ENCODE assay signal across 8 cellular contexts in the genomic region with DNA sequence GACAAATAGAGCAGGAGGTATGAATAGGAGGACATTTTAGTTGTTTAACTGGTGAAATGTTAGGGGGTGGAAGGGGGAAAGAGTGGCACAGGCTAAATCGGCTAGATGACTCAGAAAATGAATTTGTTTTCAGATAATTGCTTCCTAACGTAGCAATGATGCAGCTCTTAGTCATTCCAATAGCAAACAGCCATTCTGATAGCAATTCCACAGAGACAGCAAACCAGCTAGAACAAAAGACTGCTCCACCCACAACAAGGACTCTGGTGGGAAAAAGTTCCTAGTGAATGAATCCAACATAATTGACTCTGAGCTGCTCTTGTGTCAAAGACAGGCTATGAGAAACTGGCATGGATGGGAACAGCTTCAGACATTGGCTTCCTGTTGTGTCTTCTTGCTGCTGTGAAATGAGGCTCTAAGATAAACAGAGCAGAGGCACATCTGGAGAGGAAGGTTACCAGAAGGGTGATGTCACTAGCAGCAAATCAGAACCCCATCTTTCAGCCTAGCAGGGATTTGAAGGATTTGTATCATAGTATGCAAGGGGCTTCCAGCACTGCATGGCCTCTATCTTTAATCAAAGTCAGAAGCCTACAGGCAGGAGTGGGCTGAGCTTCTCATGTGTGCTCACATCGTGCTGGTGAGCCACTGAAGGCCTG. TPM values are rescaled to one million over a fixed set of nuclear protein-coding genes. Genes with fewer than 3 reads are reported as not detected.
DNase-seq lines count a peak whose midpoint lies in the region; TF ChIP-seq lines count a peak whose summit lies in the region.

No MANE protein-coding gene starts in this region.

- no peaks in the 10 kb centered on the region for H4K20me1 ChIP-seq in H9 (ENCODE audit: control insufficient read depth, insufficient read depth, insufficient read length)

- CTCF ChIA-PET in activated CD4-positive, alpha-beta memory T cell treated with anti-CD3 and anti-CD28 coated beads for 36 hours (lab: Charles Lee), result interaction anchor here (1.1 to 1.6 kb wide), 3 partner anchors 16 to 189 kb away, joined by 3 to 10 read pairs (median 5); no protein-coding TSS in a partner anchor

- H3K9ac ChIP-seq in H9 (ENCODE audit: extremely low read depth, insufficient read length, low read length) (no peak overlapping the region), endodermal cell (ENCODE audit: extremely low read depth, low read length, poor library complexity, severe bottlenecking) (no peak overlapping the region)

- no peak overlapping the region for H2AFZ ChIP-seq in H9 (ENCODE audit: low read length)

- peaks cover 20% of the 10 kb centered on the region for H3K4me1 Mint-ChIP-seq in activated CD4-positive, alpha-beta memory T cell treated with anti-CD3 and anti-CD28 coated beads for 36 hours (ENCODE audit: low read depth)
- peaks cover 13 to 24% of the 10 kb centered on the region in 2 experiments for H3K4me1 Mint-ChIP-seq in H9
- peaks cover 8% of the 10 kb centered on the region for H3K4me1 Mint-ChIP-seq in endodermal cell

- peak overlapping the region; percentile 67 for H3K27ac Mint-ChIP-seq in activated CD4-positive, alpha-beta memory T cell treated with anti-CD3 and anti-CD28 coated beads for 36 hours
- H3K27ac Mint-ChIP-seq in H9, result no peak overlapping the region
- H3K27ac Mint-ChIP-seq in endodermal cell, result no peak overlapping the region

- POLR2A ChIA-PET in activated CD4-positive, alpha-beta memory T cell treated with anti-CD3 and anti-CD28 coated beads for 36 hours (lab: Charles Lee), result interaction anchor here (0.7 to 1.5 kb wide), 4 partner anchors 11 to 286 kb away, joined by 3 to 7 read pairs (median 5); no protein-coding TSS in a partner anchor

- no peak overlapping the region for H2BK12ac ChIP-seq in H9 (ENCODE audit: insufficient read length, low read depth, low read length)

- no peak for TF ChIP-seq CTCF in H9 (conservative IDR thresholded peaks at IDR 0.05)
- no peak for TF ChIP-seq CTCF in endodermal cell (conservative IDR thresholded peaks at IDR 0.05)

- intact Hi-C loops in activated CD4-positive, alpha-beta memory T cell treated with anti-CD3 and anti-CD28 coated beads for 36 hours (cut with micrococcal nuclease), result loop anchor here (1.0 to 2.0 kb wide), 4 partner anchors 16 to 99 kb away; no protein-coding TSS in a partner anchor

- H3K4me1 ChIP-seq in H9 (ENCODE audit: insufficient read depth, low read length), result no peaks in the 10 kb centered on the region
- no peaks in the 10 kb centered on the region for H3K4me1 ChIP-seq in endodermal cell (ENCODE audit: control insufficient read depth, insufficient read depth, low read length)

- no peak overlapping the region for H3K4ac ChIP-seq in H9 (ENCODE audit: low read depth, low read length)

- DNase-seq in activated T-cell treated with anti-CD3 and anti-CD28 coated beads for 24 hours (ENCODE audit: low read depth) (peak; percentile 4), glomerular visceral epithelial cell (ENCODE audit: extremely low spot score) (peak; percentile 83), NCI-H1694 treated with DMSO at 0.1 percent for 48 hours (lab: John Stamatoyannopoulos, UW) (no peak), H9 (no peak), endodermal cell (no peak)
- no peak for DNase-seq in activated T-cell treated with anti-CD3 and anti-CD28 coated beads, Interleukin-2, amount 50 U/mL, for 1 hour
- peak; percentile 24 for DNase-seq in activated CD4-positive, alpha-beta memory T cell treated with anti-CD3 and anti-CD28 coated beads for 36 hours
- DNase-seq in stimulated activated CD4-positive, alpha-beta T cell treated with anti-CD3 and anti-CD28 coated beads, Interleukin-4, amount 100 ng/mL, for 24 hours, result peak; percentile 19

- H3K36me3 Mint-ChIP-seq in activated CD4-positive, alpha-beta memory T cell treated with anti-CD3 and anti-CD28 coated beads for 36 hours, result no peaks in the 10 kb centered on the region
- peaks cover 9 to 14% (median 10%) of the 10 kb centered on the region in 3 experiments; a peak in 6 of 7 replicates for H3K36me3 Mint-ChIP-seq in H9 (ENCODE audit: insufficient read depth in 1 of 3, low read depth in 3 of 3)
- H3K36me3 Mint-ChIP-seq in endodermal cell (ENCODE audit: low read depth), result peaks cover 3% of the 10 kb centered on the region

- no peaks in the 10 kb centered on the region for H3K36me3 ChIP-seq in endodermal cell (ENCODE audit: control insufficient read depth, insufficient read depth, low read length)

- H3K27me3 ChIP-seq in H9 (ENCODE audit: insufficient read depth, low read length) (no peaks in the 10 kb centered on the region), endodermal cell (ENCODE audit: control insufficient read depth, insufficient read depth, low read length, poor library complexity, severe bottlenecking) (peaks cover 10% of the 10 kb centered on the region)

- H4K5ac ChIP-seq in H9 (ENCODE audit: insufficient read length, low read depth, low read length), result no peak overlapping the region

- H3K56ac ChIP-seq in H9 (ENCODE audit: insufficient read length, low read depth, low read length), result no peak overlapping the region

- no peaks in the 10 kb centered on the region for H3K79me2 ChIP-seq in H9 (ENCODE audit: insufficient read depth, low read length)

- H3T11ph ChIP-seq in H9 (ENCODE audit: low read length), result no peak overlapping the region

- H3K79me1 ChIP-seq in H9 (ENCODE audit: insufficient read depth, low read depth, low read length, poor library complexity, severe bottlenecking), result no peaks in the 10 kb centered on the region

- no peaks in the 10 kb centered on the region for H3K23me2 ChIP-seq in H9 (ENCODE audit: insufficient read length, low read depth, low read length, poor library complexity, severe bottlenecking)

- H3K14ac ChIP-seq in H9 (ENCODE audit: insufficient read depth, low read length), result no peak overlapping the region

- no peak overlapping the region for H4K91ac ChIP-seq in H9 (ENCODE audit: insufficient read length, low read depth, low read length)

- no peak overlapping the region for H2BK5ac ChIP-seq in H9 (ENCODE audit: insufficient read length, low read length)

- H2BK20ac ChIP-seq in H9 (ENCODE audit: low read depth, low read length, poor library complexity, severe bottlenecking), result no peak overlapping the region

- H3K4me3 Mint-ChIP-seq in activated CD4-positive, alpha-beta memory T cell treated with anti-CD3 and anti-CD28 coated beads for 36 hours, result no peak overlapping the region
- no peak overlapping the region for H3K4me3 Mint-ChIP-seq in H9
- H3K4me3 Mint-ChIP-seq in endodermal cell, result no peak overlapping the region

- H4K8ac ChIP-seq in H9 (replicated peaks; ENCODE audit: insufficient read length, low read depth, low read length), result no peak overlapping the region

- H3K9me3 ChIP-seq in H9 (ENCODE audit: control insufficient read depth, low read depth, low read length) (no peaks in the 10 kb centered on the region), endodermal cell (ENCODE audit: control insufficient read depth, low read length) (peaks cover 5% of the 10 kb centered on the region)

- no peak overlapping the region for H3K27ac ChIP-seq in H9 (ENCODE audit: insufficient read length, low read depth, low read length)
- H3K27ac ChIP-seq in endodermal cell (ENCODE audit: low read depth, low read length), result no peak overlapping the region

- H3K9me3 Mint-ChIP-seq in activated CD4-positive, alpha-beta memory T cell treated with anti-CD3 and anti-CD28 coated beads for 36 hours, result no peaks in the 10 kb centered on the region
- H3K9me3 Mint-ChIP-seq in H9 (peaks cover 10 to 15% of the 10 kb centered on the region in 2 experiments), endodermal cell (peaks cover 11% of the 10 kb centered on the region)

- H2BK120ac ChIP-seq in H9 (ENCODE audit: low read depth, low read length, poor library complexity, severe bottlenecking), result no peak overlapping the region

- no peaks in the 10 kb centered on the region for H3K27me3 Mint-ChIP-seq in activated CD4-positive, alpha-beta memory T cell treated with anti-CD3 and anti-CD28 coated beads for 36 hours
- H3K27me3 Mint-ChIP-seq in H9 (ENCODE audit: low read depth) (peaks cover 2% of the 10 kb centered on the region; the same call in 1 of the 2 replicates), endodermal cell (ENCODE audit: insufficient read depth) (peaks cover 43% of the 10 kb centered on the region)

- H3K4me2 ChIP-seq in H9 (ENCODE audit: insufficient read depth, insufficient read length, low read length), result no peak overlapping the region

- H2AK5ac ChIP-seq in H9 (ENCODE audit: insufficient read length, low read length), result no peak overlapping the region

- no peak overlapping the region for H2BK15ac ChIP-seq in H9 (ENCODE audit: low read depth, low read length)

- WGBS in H9 (ENCODE audit: extremely low coverage, insufficient read length, low lambda C conversion rate), result no CpG with 5 or more reads among the region's 3 CpGs
- WGBS in endodermal cell (ENCODE audit: insufficient coverage in 1 of 2, insufficient read length in 1 of 2), 2 experiments, result 57 to 77% methylated on average over 1 to 3 of the region's 3 CpGs

- no peak overlapping the region for H3K18ac ChIP-seq in H9 (ENCODE audit: insufficient read length, low read depth, low read length)

- no peak overlapping the region for H3K4me3 ChIP-seq in endodermal cell (ENCODE audit: low read length)

- H3K23ac ChIP-seq in H9 (ENCODE audit: insufficient read length, low read depth, low read length), result no peak overlapping the region

RNA-seq across cellular contexts. Expression of gene F2RL1, which starts 28.1 kb away (rescaled TPM):
- 1 to 10 TPM; 2.3 to 2.9 TPM for total RNA-seq in activated CD4-positive, alpha-beta memory T cell treated with anti-CD3 and anti-CD28 coated beads for 36 hours
- total RNA-seq in H9 (2021) (22.4 and 23.0 TPM in 2 replicates), endodermal cell (10 to 100 TPM; 13.4 to 18.2 TPM)
- 8.1 TPM for polyA plus RNA-seq in endodermal cell (2013, experiment 1 of 2)
- 7.6 TPM for polyA plus RNA-seq in endodermal cell (2013, experiment 2 of 2)

RNA-seq across cellular contexts. Expression of gene S100Z, which starts 59.1 kb away (rescaled TPM):
- 1 to 10 TPM; 1.8 to 2.1 TPM for total RNA-seq in activated CD4-positive, alpha-beta memory T cell treated with anti-CD3 and anti-CD28 coated beads for 36 hours
- not detected in 2 replicates for total RNA-seq in H9 (2021)
- 10 to 100 TPM; 17.2 to 18.3 TPM for total RNA-seq in endodermal cell
- polyA plus RNA-seq in endodermal cell (2013, experiment 1 of 2), result 0.75 TPM
- polyA plus RNA-seq in endodermal cell (2013, experiment 2 of 2), result 1.4 TPM

Comparison
In these comparisons a context has a peak if more than half of its experiments do, and no peak if none do; other contexts are left out.
1. DNase-seq: peak in activated T-cell treated with anti-CD3 and anti-CD28 coated beads for 24 hours (single experiment), activated CD4-positive, alpha-beta memory T cell treated with anti-CD3 and anti-CD28 coated beads for 36 hours (single experiment), glomerular visceral epithelial cell (single experiment) and stimulated activated CD4-positive, alpha-beta T cell treated with anti-CD3 and anti-CD28 coated beads, Interleukin-4, amount 100 ng/mL, for 24 hours (single experiment); none in activated T-cell treated with anti-CD3 and anti-CD28 coated beads, Interleukin-2, amount 50 U/mL, for 1 hour (single experiment), NCI-H1694 treated with DMSO at 0.1 percent for 48 hours (single experiment), H9 (single experiment) and endodermal cell (single experiment).
2. RNA of gene S100Z, which starts 59.1 kb away (total RNA-seq): 17.2 to 18.3 TPM in endodermal cell; 1.8 to 2.1 TPM in activated CD4-positive, alpha-beta memory T cell treated with anti-CD3 and anti-CD28 coated beads for 36 hours and not detected in H9; every median in the first group is over 4 times any median in the second.